Comparison of ENCODE assay signal across 8 cellular contexts in the genomic region with DNA sequence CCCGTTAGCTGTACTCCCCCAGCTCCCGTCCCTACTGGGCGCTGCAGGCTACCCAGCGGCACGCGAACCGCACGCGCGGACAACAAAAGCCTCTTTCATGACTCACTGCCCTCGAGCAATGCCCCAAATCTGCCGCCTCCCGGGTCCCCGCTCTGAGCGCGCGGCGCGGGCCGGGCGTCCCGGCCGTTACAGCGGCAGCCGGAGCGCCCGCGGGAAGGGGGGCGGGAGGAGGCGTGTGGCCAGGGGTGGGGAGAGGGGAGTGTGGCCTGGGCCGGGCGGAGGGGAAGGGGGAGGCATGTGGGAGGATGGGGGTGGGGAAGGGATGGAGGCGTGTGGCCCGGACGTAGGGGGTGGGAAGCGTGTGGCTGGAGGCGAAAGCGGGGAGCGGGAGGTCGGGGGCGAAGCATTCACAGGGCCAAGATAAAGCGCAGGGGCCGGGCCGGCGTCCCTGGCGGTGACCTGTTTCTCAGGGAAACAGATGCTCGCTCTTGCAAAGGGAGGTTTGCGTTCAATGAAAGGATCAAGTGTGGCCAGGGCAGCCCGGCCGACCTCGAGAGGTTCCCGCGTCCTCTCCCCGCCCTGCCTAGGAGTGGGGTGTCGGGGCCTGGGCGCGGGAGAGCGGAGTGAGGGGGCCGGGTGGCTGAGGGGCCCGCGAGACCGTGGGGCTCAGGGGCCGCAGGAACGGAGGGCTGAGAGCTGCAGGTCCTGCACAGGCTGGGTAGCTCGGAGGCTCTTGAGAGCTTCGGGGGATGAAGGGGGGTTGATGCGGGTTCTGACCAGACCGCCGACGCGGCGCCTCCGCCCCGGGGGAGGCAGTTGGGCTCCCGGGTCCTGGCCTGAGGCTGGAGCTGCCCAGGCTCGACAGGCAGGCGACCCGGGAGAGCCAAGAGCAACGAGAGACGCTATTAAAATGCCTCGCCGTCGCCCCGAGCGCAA. TPM values are rescaled to one million over a fixed set of nuclear protein-coding genes. Genes with fewer than 3 reads are reported as not detected.
A peak's percentile ranks its signal among the peaks of the same experiment; 100 is the strongest.
DNase-seq lines count a peak whose midpoint lies in the region; ATAC-seq and TF ChIP-seq lines count a peak whose summit lies in the region.

No MANE protein-coding gene starts in this region.

- H3K4me3 ChIP-seq in AG04450 (ENCODE audit: low read depth, low read length) (peak overlapping the region; percentile 10; the same call in 1 of the 2 replicates), HEK293 (ENCODE audit: low read depth, low read length) (peak overlapping the region; percentile 27)

- TF ChIP-seq CTCF in AG04450 (IDR thresholded peaks at IDR 0.05; ENCODE audit: low read depth, low read length) (no peak), HEK293 (tag by site-specific recombination; IDR thresholded peaks at IDR 0.05) (no peak)

- peaks cover 8% of the 10 kb centered on the region for H3K9me3 ChIP-seq in AG04450 (ENCODE audit: control insufficient read depth, insufficient read depth, low read length)
- H3K9me3 ChIP-seq in HEK293 (ENCODE audit: control insufficient read depth, insufficient read depth, low read depth, low read length) = no peaks in the 10 kb centered on the region

- DNase-seq in AG04450 (ENCODE audit: low read depth, low spot score) = no peak
- peak; percentile 26 for DNase-seq in kidney tubule cell (ENCODE audit: low spot score)
- no peak for DNase-seq in UCSD-AML1 (lab: John Stamatoyannopoulos, UW; ENCODE audit: unreplicated experiment)
- no peak for DNase-seq in kidney glomerular epithelial cell (lab: John Stamatoyannopoulos, UW)
- no peak for DNase-seq in NCI-H1048 (lab: John Stamatoyannopoulos, UW)

- peaks cover 75% of the 10 kb centered on the region for H3K27me3 Mint-ChIP-seq in activated T-helper 17 cell treated with anti-CD3 and anti-CD28 coated beads, Interleukin-2, amount 50 U/mL, for 72 hours

- POLR2A ChIA-PET in AG04450 (lab: Yijun Ruan, JAX) = no interaction called here
- POLR2A ChIA-PET in HEK293 (lab: Yijun Ruan, JAX) = no interaction called here

- peaks cover 13% of the 10 kb centered on the region for H3K4me1 Mint-ChIP-seq in activated T-helper 17 cell treated with anti-CD3 and anti-CD28 coated beads, Interleukin-2, amount 50 U/mL, for 72 hours

- H3K36me3 ChIP-seq in HEK293 (ENCODE audit: control insufficient read depth in 2 of 2, insufficient read depth in 1 of 2, low read length in 2 of 2) = no peaks in the 10 kb centered on the region

- H3K27ac ChIP-seq in AG04450 (ENCODE audit: low read depth, low read length) (no peak overlapping the region), HEK293 (ENCODE audit: extremely low read depth, low read depth, low read length) (no peak overlapping the region)

- peaks cover 3% of the 10 kb centered on the region; the same call in 1 of the 2 replicates for H3K4me1 ChIP-seq in HEK293 (ENCODE audit: control insufficient read depth, insufficient read depth, low read length)

- no peak for ATAC-seq in activated T-helper 17 cell treated with anti-CD3 and anti-CD28 coated beads, Interleukin-2, amount 50 U/mL, for 72 hours (replicated peaks)
- ATAC-seq in HG03457 (IDR thresholded peaks at IDR 0.05; ENCODE audit: unreplicated experiment) = no peak

- H3K4me3 Mint-ChIP-seq in activated T-helper 17 cell treated with anti-CD3 and anti-CD28 coated beads, Interleukin-2, amount 50 U/mL, for 72 hours = peak overlapping the region; percentile 66

- CTCF ChIA-PET in AG04450 (lab: Charles Lee) (interaction anchor here (1.1 kb wide), 1 partner anchor 31 kb away, joined by 3 read pairs; no protein-coding TSS in a partner anchor), HEK293 (lab: Yijun Ruan, JAX) (interaction anchor here (0.5 to 0.6 kb wide), 2 partner anchors 98 to 1176 kb away, joined by 4 read pairs; no protein-coding TSS in a partner anchor)

- H3K27me3 ChIP-seq in AG04450 (ENCODE audit: control insufficient read depth, insufficient read depth, low read length) = peaks cover 73% of the 10 kb centered on the region

- peaks cover 9% of the 10 kb centered on the region for H3K36me3 Mint-ChIP-seq in activated T-helper 17 cell treated with anti-CD3 and anti-CD28 coated beads, Interleukin-2, amount 50 U/mL, for 72 hours (ENCODE audit: low read depth)

- no peak overlapping the region for H3K27ac Mint-ChIP-seq in activated T-helper 17 cell treated with anti-CD3 and anti-CD28 coated beads, Interleukin-2, amount 50 U/mL, for 72 hours

- peaks cover 5% of the 10 kb centered on the region for H3K9me3 Mint-ChIP-seq in activated T-helper 17 cell treated with anti-CD3 and anti-CD28 coated beads, Interleukin-2, amount 50 U/mL, for 72 hours

TF ChIP-seq in HEK293, 187 proteins besides CTCF, POLR2A, EP300 and RAD21 (continues in another document):
- TF ChIP-seq ZIC2 (tag by site-specific recombination; IDR thresholded peaks at IDR 0.05) (peak; percentile 82), MEIS1 (CRISPR knock-in tag; IDR thresholded peaks at IDR 0.05; ENCODE audit: borderline replicate concordance) (no peak), ZNF140 (tag by site-specific recombination; IDR thresholded peaks at IDR 0.05) (no peak), SP7 (tag by site-specific recombination; IDR thresholded peaks at IDR 0.05) (peak; percentile 90), KLF8 (tag by site-specific recombination; IDR thresholded peaks at IDR 0.05) (no peak), KLF9 (tag by site-specific recombination; IDR thresholded peaks at IDR 0.05; ENCODE audit: low read depth) (no peak), ZNF19 (tag by site-specific recombination; IDR thresholded peaks at IDR 0.05; ENCODE audit: low read depth) (no peak), ZNF521 (tag by site-specific recombination; IDR thresholded peaks at IDR 0.05) (no peak), PBX3 (CRISPR knock-in tag; IDR thresholded peaks at IDR 0.05) (peak; percentile 39; the same call in 1 of the 2 replicates), OSR2 (tag by site-specific recombination; IDR thresholded peaks at IDR 0.05) (peak; percentile 50; the same call in 1 of the 2 replicates), WT1 (tag by site-specific recombination; IDR thresholded peaks at IDR 0.05) (no peak), ZNF121 (tag by site-specific recombination; IDR thresholded peaks at IDR 0.05) (no peak)
- TF ChIP-seq, protein P1, sequence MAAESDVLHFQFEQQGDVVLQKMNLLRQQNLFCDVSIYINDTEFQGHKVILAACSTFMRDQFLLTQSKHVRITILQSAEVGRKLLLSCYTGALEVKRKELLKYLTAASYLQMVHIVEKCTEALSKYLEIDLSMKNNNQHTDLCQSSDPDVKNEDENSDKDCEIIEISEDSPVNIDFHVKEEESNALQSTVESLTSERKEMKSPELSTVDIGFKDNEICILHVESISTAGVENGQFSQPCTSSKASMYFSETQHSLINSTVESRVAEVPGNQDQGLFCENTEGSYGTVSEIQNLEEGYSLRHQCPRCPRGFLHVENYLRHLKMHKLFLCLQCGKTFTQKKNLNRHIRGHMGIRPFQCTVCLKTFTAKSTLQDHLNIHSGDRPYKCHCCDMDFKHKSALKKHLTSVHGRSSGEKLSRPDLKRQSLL (tag by site-specific recombination; IDR thresholded peaks at IDR 0.05) = no peak
- TF ChIP-seq, protein P2, sequence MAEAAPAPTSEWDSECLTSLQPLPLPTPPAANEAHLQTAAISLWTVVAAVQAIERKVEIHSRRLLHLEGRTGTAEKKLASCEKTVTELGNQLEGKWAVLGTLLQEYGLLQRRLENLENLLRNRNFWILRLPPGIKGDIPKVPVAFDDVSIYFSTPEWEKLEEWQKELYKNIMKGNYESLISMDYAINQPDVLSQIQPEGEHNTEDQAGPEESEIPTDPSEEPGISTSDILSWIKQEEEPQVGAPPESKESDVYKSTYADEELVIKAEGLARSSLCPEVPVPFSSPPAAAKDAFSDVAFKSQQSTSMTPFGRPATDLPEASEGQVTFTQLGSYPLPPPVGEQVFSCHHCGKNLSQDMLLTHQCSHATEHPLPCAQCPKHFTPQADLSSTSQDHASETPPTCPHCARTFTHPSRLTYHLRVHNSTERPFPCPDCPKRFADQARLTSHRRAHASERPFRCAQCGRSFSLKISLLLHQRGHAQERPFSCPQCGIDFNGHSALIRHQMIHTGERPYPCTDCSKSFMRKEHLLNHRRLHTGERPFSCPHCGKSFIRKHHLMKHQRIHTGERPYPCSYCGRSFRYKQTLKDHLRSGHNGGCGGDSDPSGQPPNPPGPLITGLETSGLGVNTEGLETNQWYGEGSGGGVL (tag by site-specific recombination; IDR thresholded peaks at IDR 0.05) = peak; percentile 87
- TF ChIP-seq, protein P3, sequence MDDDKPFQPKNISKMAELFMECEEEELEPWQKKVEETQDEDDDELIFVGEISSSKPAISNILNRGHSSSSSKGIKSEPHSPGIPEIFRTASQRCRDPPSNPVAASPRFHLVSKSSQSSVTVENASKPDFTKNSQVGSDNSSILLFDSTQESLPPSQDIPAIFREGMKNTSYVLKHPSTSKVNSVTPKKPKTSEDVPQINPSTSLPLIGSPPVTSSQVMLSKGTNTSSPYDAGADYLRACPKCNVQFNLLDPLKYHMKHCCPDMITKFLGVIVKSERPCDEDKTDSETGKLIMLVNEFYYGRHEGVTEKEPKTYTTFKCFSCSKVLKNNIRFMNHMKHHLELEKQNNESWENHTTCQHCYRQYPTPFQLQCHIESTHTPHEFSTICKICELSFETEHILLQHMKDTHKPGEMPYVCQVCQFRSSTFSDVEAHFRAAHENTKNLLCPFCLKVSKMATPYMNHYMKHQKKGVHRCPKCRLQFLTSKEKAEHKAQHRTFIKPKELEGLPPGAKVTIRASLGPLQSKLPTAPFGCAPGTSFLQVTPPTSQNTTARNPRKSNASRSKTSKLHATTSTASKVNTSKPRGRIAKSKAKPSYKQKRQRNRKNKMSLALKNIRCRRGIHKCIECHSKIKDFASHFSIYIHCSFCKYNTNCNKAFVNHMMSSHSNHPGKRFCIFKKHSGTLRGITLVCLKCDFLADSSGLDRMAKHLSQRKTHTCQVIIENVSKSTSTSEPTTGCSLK (tag by site-specific recombination; IDR thresholded peaks at IDR 0.05) = no peak

RNA-seq across cellular contexts. Expression of gene NEUROD1, which starts 3.5 kb away (rescaled TPM):
- polyA plus RNA-seq in AG04450 (2011; rRNA removed) = not detected in 2 replicates
- polyA minus RNA-seq in AG04450 (2011; rRNA and poly(A)+ RNA removed) = not detected in 2 replicates
- not detected for total RNA-seq in activated T-helper 17 cell treated with anti-CD3 and anti-CD28 coated beads, Interleukin-2, amount 50 U/mL, for 72 hours

RNA-seq across cellular contexts. Expression of gene CERKL, which starts 26.9 kb away (rescaled TPM):
- polyA plus RNA-seq in AG04450 (2011; rRNA removed) = 0.09 TPM in 1 of 2 replicates, not detected in the other
- 0.09 TPM in 1 of 2 replicates, not detected in the other for polyA minus RNA-seq in AG04450 (2011; rRNA and poly(A)+ RNA removed)
- total RNA-seq in activated T-helper 17 cell treated with anti-CD3 and anti-CD28 coated beads, Interleukin-2, amount 50 U/mL, for 72 hours = not detected
